Comparison of ENCODE assay signal across 16 cellular contexts in genomic region chr20:38138086-38138777, GRCh38. TPM values are rescaled to one million over a fixed set of nuclear protein-coding genes. Genes with fewer than 3 reads are reported as not detected.
"Had no signal": no experiment of that assay in that cellular context is flagged by ENCODE, and none has a peak within 500 bp of the region (broad histone marks: within the 10 kb centered on the region; RNA-seq: fewer than 3 reads in every experiment).

No MANE protein-coding gene starts in this region.

- H3K27ac Mint-ChIP-seq: activated naive CD4-positive, alpha-beta T cell treated with anti-CD3 and anti-CD28 coated beads for 36 hours; activated T-helper 2 cell treated with anti-CD3 and anti-CD28 coated beads, Interferon-gamma antibody, Interleukin-2, Interleukin-4, amounts not matched to agents 10 μg/mL and 5 μg/mL and 100 μg/mL, durations not matched to agents 14 hours and 24 hours and 36 hours; T-helper 2 cell treated with Interferon-gamma antibody and Interleukin-4, amounts not matched to agents 5 μg/mL and 100 μg/mL, for 36 hours had no signal

- H3K4me3 Mint-ChIP-seq: activated naive CD4-positive, alpha-beta T cell treated with anti-CD3 and anti-CD28 coated beads for 36 hours; T-helper 2 cell treated with Interferon-gamma antibody and Interleukin-4, amounts not matched to agents 5 μg/mL and 100 μg/mL, for 36 hours had no signal

- H3K9me3 ChIP-seq: ascending aorta, breast epithelium, pancreas, SJSA1, stomach, thoracic aorta, uterus had no signal

- FAIRE-seq: keratinocyte, pancreas had no signal

- H3K4me2 ChIP-seq: smooth muscle cell had no signal

- H3K36me3 ChIP-seq: breast epithelium, pancreas, uterus had no signal

- H3K27ac ChIP-seq: breast epithelium, pancreas, SJSA1, stomach, thoracic aorta, uterus had no signal

- ATAC-seq: pancreas had no signal

- DNase-seq: activated naive CD4-positive, alpha-beta T cell treated with anti-CD3 and anti-CD28 coated beads for 36 hours; activated T-cell treated with anti-CD3 and anti-CD28 coated beads, Interleukin-2, amount 50 U/mL, for 1 hour; dermis blood vessel endothelial cell; erythroblast; midbrain; stomach; uterus had no signal

- H3K27me3 ChIP-seq: ascending aorta, breast epithelium, pancreas, SJSA1, stomach, uterus had no signal

- H3K4me3 ChIP-seq: ascending aorta, breast epithelium, pancreas, SJSA1, smooth muscle cell, stomach, thoracic aorta, uterus had no signal

- H3K4me1 ChIP-seq: breast epithelium had no signal

- H3K9me3 Mint-ChIP-seq: activated naive CD4-positive, alpha-beta T cell treated with anti-CD3 and anti-CD28 coated beads for 36 hours; activated T-helper 2 cell treated with anti-CD3 and anti-CD28 coated beads, Interferon-gamma antibody, Interleukin-2, Interleukin-4, amounts not matched to agents 10 μg/mL and 5 μg/mL and 100 μg/mL, durations not matched to agents 14 hours and 24 hours and 36 hours; T-helper 2 cell treated with Interferon-gamma antibody and Interleukin-4, amounts not matched to agents 5 μg/mL and 100 μg/mL, for 36 hours had no signal

RNA-seq across cellular contexts. Expression of gene TGM2, which starts 26.8 kb away (rescaled TPM):
- total RNA-seq: activated naive CD4-positive, alpha-beta T cell treated with anti-CD3 and anti-CD28 coated beads for 36 hours; activated T-helper 2 cell treated with anti-CD3 and anti-CD28 coated beads, Interferon-gamma antibody, Interleukin-2, Interleukin-4, amounts not matched to agents 10 μg/mL and 5 μg/mL and 100 μg/mL, durations not matched to agents 14 hours and 24 hours and 36 hours had no signal
